ENCODE assay signal across 8 cellular contexts in genomic region chr2:63861220-63861822, GRCh38. TPM values are rescaled to one million over a fixed set of nuclear protein-coding genes. Genes with fewer than 3 reads are reported as not detected.
DNase-seq lines count a peak whose midpoint lies in the region; ATAC-seq, FAIRE-seq and TF ChIP-seq lines count a peak whose summit lies in the region.

No MANE protein-coding gene starts in this region.

- TF ChIP-seq CTCF in 22Rv1 (IDR thresholded peaks at IDR 0.05) (peak; percentile 64), GM12873 (IDR thresholded peaks at IDR 0.05; ENCODE audit: insufficient read depth, low read depth, low read length, missing control alignments) (peak; percentile 59), body of pancreas (IDR thresholded peaks at IDR 0.05) (peak; percentile 8 to 75 (median 65))

- DNase-seq in T-helper 17 cell (peak; percentile 28 to 41 (median 34)), body of pancreas (peak; percentile 58 to 72 (median 68)), iris pigment epithelial cell (ENCODE audit: low read depth) (peak; percentile 65), RCC 7860 (ENCODE audit: low spot score) (no peak)
- DNase-seq in stimulated activated CD4-positive, alpha-beta T cell treated with anti-CD3 and anti-CD28 coated beads, Interleukin-4, amount 100 ng/mL, for 4 hours: peak; percentile 40 to 55

- intact Hi-C loops in body of pancreas (cut with DNase I): loop anchor here (10.0 kb wide), 1 partner anchor 167 kb away; no protein-coding TSS in a partner anchor

- peaks cover 22% of the 10 kb centered on the region for H3K4me1 ChIP-seq in body of pancreas

- peaks cover 6% of the 10 kb centered on the region for H3K36me3 Mint-ChIP-seq in T-helper 17 cell (ENCODE audit: low read depth)

- WGBS in body of pancreas, 2 donors: 16 to 26% methylated on average over 6 of the region's 6 CpGs

- peaks cover 21% of the 10 kb centered on the region for H3K4me1 Mint-ChIP-seq in T-helper 17 cell

- no peak for TF ChIP-seq EP300 in Ishikawa (IDR thresholded peaks at IDR 0.05; ENCODE audit: borderline replicate concordance)

- FAIRE-seq in RCC 7860 (lab: Jason Lieb, UNC): no peak

- H3K4me3 ChIP-seq in body of pancreas: no peak overlapping the region

- no peaks in the 10 kb centered on the region for H3K27me3 ChIP-seq in body of pancreas

- no peak for TF ChIP-seq POLR2A in body of pancreas (IDR thresholded peaks at IDR 0.05)

- H3K27ac ChIP-seq in 22Rv1 (no peak overlapping the region), body of pancreas (no peak overlapping the region)

- H3K27ac Mint-ChIP-seq in T-helper 17 cell: peak overlapping the region; percentile 2

- H3K4me3 Mint-ChIP-seq in T-helper 17 cell: peak overlapping the region; percentile 12

- TF ChIP-seq RAD21 in Ishikawa (IDR thresholded peaks at IDR 0.05; ENCODE audit: low read depth): peak; percentile 70

- H3K9me3 ChIP-seq in T-helper 17 cell (ENCODE audit: control insufficient read depth, low read length, poor library complexity, severe bottlenecking) (no peaks in the 10 kb centered on the region), body of pancreas (no peaks in the 10 kb centered on the region)

- no peaks in the 10 kb centered on the region for H3K27me3 Mint-ChIP-seq in T-helper 17 cell

- H3K36me3 ChIP-seq in body of pancreas (replicated peaks in 1 of 2; ENCODE audit: insufficient read depth in 1 of 2, low read depth in 2 of 2): peaks cover 0 to 13% of the 10 kb centered on the region in 2 donors

- peak; percentile 62 for ATAC-seq in T-helper 17 cell
- ATAC-seq in body of pancreas: peak; percentile 69

TF ChIP-seq in Ishikawa, 13 proteins besides CTCF, POLR2A, EP300 and RAD21:
- TF ChIP-seq YY1 (IDR thresholded peaks at IDR 0.05; ENCODE audit: low read depth): no peak
- TF ChIP-seq, protein P1, sequence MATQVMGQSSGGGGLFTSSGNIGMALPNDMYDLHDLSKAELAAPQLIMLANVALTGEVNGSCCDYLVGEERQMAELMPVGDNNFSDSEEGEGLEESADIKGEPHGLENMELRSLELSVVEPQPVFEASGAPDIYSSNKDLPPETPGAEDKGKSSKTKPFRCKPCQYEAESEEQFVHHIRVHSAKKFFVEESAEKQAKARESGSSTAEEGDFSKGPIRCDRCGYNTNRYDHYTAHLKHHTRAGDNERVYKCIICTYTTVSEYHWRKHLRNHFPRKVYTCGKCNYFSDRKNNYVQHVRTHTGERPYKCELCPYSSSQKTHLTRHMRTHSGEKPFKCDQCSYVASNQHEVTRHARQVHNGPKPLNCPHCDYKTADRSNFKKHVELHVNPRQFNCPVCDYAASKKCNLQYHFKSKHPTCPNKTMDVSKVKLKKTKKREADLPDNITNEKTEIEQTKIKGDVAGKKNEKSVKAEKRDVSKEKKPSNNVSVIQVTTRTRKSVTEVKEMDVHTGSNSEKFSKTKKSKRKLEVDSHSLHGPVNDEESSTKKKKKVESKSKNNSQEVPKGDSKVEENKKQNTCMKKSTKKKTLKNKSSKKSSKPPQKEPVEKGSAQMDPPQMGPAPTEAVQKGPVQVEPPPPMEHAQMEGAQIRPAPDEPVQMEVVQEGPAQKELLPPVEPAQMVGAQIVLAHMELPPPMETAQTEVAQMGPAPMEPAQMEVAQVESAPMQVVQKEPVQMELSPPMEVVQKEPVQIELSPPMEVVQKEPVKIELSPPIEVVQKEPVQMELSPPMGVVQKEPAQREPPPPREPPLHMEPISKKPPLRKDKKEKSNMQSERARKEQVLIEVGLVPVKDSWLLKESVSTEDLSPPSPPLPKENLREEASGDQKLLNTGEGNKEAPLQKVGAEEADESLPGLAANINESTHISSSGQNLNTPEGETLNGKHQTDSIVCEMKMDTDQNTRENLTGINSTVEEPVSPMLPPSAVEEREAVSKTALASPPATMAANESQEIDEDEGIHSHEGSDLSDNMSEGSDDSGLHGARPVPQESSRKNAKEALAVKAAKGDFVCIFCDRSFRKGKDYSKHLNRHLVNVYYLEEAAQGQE (IDR thresholded peaks at IDR 0.05; ENCODE audit: low read depth): no peak
- no peak for TF ChIP-seq CREB1 (IDR thresholded peaks at IDR 0.05; ENCODE audit: low read depth)
- TF ChIP-seq, protein P2, sequence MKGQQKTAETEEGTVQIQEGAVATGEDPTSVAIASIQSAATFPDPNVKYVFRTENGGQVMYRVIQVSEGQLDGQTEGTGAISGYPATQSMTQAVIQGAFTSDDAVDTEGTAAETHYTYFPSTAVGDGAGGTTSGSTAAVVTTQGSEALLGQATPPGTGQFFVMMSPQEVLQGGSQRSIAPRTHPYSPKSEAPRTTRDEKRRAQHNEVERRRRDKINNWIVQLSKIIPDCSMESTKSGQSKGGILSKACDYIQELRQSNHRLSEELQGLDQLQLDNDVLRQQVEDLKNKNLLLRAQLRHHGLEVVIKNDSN (IDR thresholded peaks at IDR 0.05): 0 out of 2 replicates have a peak, but pooled peaks have one; percentile 16

RNA-seq across cellular contexts. Expression of gene UGP2, which starts 19.6 kb away (rescaled TPM):
- total RNA-seq in T-helper 17 cell: 10 to 100 TPM; 68.7 to 82.7 TPM
- total RNA-seq in body of pancreas: 10 to 100 TPM; 64.3 to 93.3 TPM
